Comparison of ENCODE assay signal across 16 cellular contexts in the genomic region with DNA sequence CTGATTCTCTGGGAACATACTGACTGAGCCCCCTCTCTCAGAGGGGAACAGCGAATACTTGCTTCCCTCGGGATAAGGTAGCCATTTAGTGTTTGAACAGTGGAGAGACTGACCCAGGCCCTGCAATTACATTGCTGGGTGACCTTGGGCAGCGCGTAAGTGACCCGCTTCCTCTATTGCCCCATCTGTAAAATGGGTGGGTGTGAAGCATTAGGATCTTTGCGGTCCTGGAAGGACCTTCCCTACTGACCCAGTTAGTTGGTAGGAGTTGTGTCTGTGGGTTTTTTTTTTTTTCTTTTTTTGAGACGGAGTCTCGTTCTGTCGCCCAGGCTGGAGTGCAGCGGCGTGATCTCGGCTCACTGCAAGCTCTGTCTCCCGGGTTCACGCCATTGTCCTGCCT. TPM values are rescaled to one million over a fixed set of nuclear protein-coding genes. Genes with fewer than 3 reads are reported as not detected.
A peak's percentile ranks its signal among the peaks of the same experiment; 100 is the strongest.
DNase-seq lines count a peak whose midpoint lies in the region; ATAC-seq, FAIRE-seq and TF ChIP-seq lines count a peak whose summit lies in the region.
"Had no signal": no experiment of that assay in that cellular context is flagged by ENCODE, and none has a peak within 500 bp of the region (broad histone marks: within the 10 kb centered on the region; RNA-seq: fewer than 3 reads in every experiment).

No MANE protein-coding gene starts in this region.

- peak overlapping the region; percentile 65 for H3K4me2 ChIP-seq in A549
- peak overlapping the region; percentile 99; the same call in 1 of the 2 replicates for H3K4me2 ChIP-seq in DOHH2 (ENCODE audit: low read length)

- TF ChIP-seq CTCF in A549 (IDR thresholded peaks at IDR 0.05): no peak
- TF ChIP-seq CTCF in DOHH2 (IDR thresholded peaks at IDR 0.05; ENCODE audit: low read depth, low read length, poor library complexity, severe bottlenecking): no peak
- TF ChIP-seq CTCF in mesothelial cell of epicardium (IDR thresholded peaks at IDR 0.05; ENCODE audit: unreplicated experiment): no peak
- TF ChIP-seq CTCF in GM10266 (IDR thresholded peaks at IDR 0.05; ENCODE audit: control insufficient read depth, insufficient read depth, low read depth, missing control alignments): no peak

- H3K4me1 ChIP-seq in A549 (peaks cover 20% of the 10 kb centered on the region), DOHH2 (ENCODE audit: control insufficient read depth, low read length) (peaks cover 13% of the 10 kb centered on the region)

- H3K27me3 Mint-ChIP-seq in activated CD8-positive, alpha-beta T cell treated with anti-CD3 and anti-CD28 coated beads, Interleukin-2, amount 10 ng/mL, durations not matched to agents 7 days and 5 days (ENCODE audit: low read depth): no peaks in the 10 kb centered on the region
- no peaks in the 10 kb centered on the region for H3K27me3 Mint-ChIP-seq in mesothelial cell of epicardium (ENCODE audit: low read depth)

- peaks cover 3% of the 10 kb centered on the region for H3F3A ChIP-seq in DOHH2 (ENCODE audit: control insufficient read depth, insufficient read depth)

- TF ChIP-seq POLR2A in A549 (IDR thresholded peaks at IDR 0.05; ENCODE audit: low read length): no peak

- H3K9me3 Mint-ChIP-seq in activated CD8-positive, alpha-beta T cell treated with anti-CD3 and anti-CD28 coated beads, Interleukin-2, amount 10 ng/mL, durations not matched to agents 7 days and 5 days (ENCODE audit: insufficient read depth): no peaks in the 10 kb centered on the region
- H3K9me3 Mint-ChIP-seq in mesothelial cell of epicardium: no peaks in the 10 kb centered on the region

- no peak overlapping the region for H3K27ac Mint-ChIP-seq in activated CD8-positive, alpha-beta T cell treated with anti-CD3 and anti-CD28 coated beads, Interleukin-2, amount 10 ng/mL, durations not matched to agents 7 days and 5 days
- H3K27ac Mint-ChIP-seq in mesothelial cell of epicardium: no peak overlapping the region

- CTCF ChIA-PET in A549 (lab: Yijun Ruan, JAX): interaction anchor here (4.5 kb wide), 1 partner anchor 17 kb away, joined by 25 read pairs; no protein-coding TSS in a partner anchor
- CTCF ChIA-PET in activated CD8-positive, alpha-beta T cell treated with anti-CD3 and anti-CD28 coated beads, Interleukin-2, amount 10 ng/mL, durations not matched to agents 7 days and 5 days (lab: Charles Lee): interaction anchor here (1.3 kb wide), 1 partner anchor 18 kb away, joined by 3 read pairs; no protein-coding TSS in a partner anchor

- no peaks in the 10 kb centered on the region; the same call in 1 of the 2 replicates for H3K27me3 ChIP-seq in DOHH2 (ENCODE audit: control insufficient read depth, low read length)
- H3K27me3 ChIP-seq: BLaER1 treated with 17β-estradiol and CSF1 and Interleukin-3, amounts not matched to agents 10 nM and 100 nM; breast epithelium; left lung; ovary; stomach had no signal

- H3K4me3 Mint-ChIP-seq in activated CD8-positive, alpha-beta T cell treated with anti-CD3 and anti-CD28 coated beads, Interleukin-2, amount 10 ng/mL, durations not matched to agents 7 days and 5 days: peak overlapping the region; percentile 56
- H3K4me3 Mint-ChIP-seq in mesothelial cell of epicardium: peak overlapping the region; percentile 52

- H3K4me1 Mint-ChIP-seq in activated CD8-positive, alpha-beta T cell treated with anti-CD3 and anti-CD28 coated beads, Interleukin-2, amount 10 ng/mL, durations not matched to agents 7 days and 5 days (ENCODE audit: low read depth): peaks cover 26% of the 10 kb centered on the region
- peaks cover 9% of the 10 kb centered on the region for H3K4me1 Mint-ChIP-seq in mesothelial cell of epicardium

- no peaks in the 10 kb centered on the region for H3K9me2 ChIP-seq in DOHH2 (replicated peaks; ENCODE audit: control insufficient read depth, low read length)

- H3K27ac ChIP-seq in A549 (peak overlapping the region; percentile 82 to 97; a peak in 4 of 6 replicates), DOHH2 (ENCODE audit: low read depth, low read length) (no peak overlapping the region)

- no peaks in the 10 kb centered on the region for H4K20me1 ChIP-seq in DOHH2 (ENCODE audit: control insufficient read depth, insufficient read depth, low read depth, low read length)
- H4K20me1 ChIP-seq: BLaER1 treated with 17β-estradiol and CSF1 and Interleukin-3, amounts not matched to agents 10 nM and 100 nM had no signal

- TF ChIP-seq EP300 in A549 (IDR thresholded peaks at IDR 0.05): no peak

- H3K36me3 ChIP-seq in DOHH2 (ENCODE audit: control insufficient read depth, low read length): no peaks in the 10 kb centered on the region; the same call in 1 of the 2 replicates
- H3K36me3 ChIP-seq: BLaER1 treated with 17β-estradiol and CSF1 and Interleukin-3, amounts not matched to agents 10 nM and 100 nM; breast epithelium; left lung; ovary; stomach had no signal

- WGBS in A549 (ENCODE audit: missing lambda C conversion rate): 96% methylated on average over 14 of the region's 14 CpGs

- peaks cover 34% of the 10 kb centered on the region for H3K79me2 ChIP-seq in DOHH2 (ENCODE audit: control insufficient read depth, low read length)

- TF ChIP-seq RAD21 in A549 (conservative IDR thresholded peaks at IDR 0.05 in 1 of 2, IDR thresholded peaks at IDR 0.05 in 1 of 2): no peak

- no peak for FAIRE-seq in A549 (lab: Jason Lieb, UNC)

- peak overlapping the region; percentile 54 for H3K4me3 ChIP-seq in A549
- no peak overlapping the region for H3K4me3 ChIP-seq in DOHH2 (ENCODE audit: low read length)

- H3K9me3 ChIP-seq in A549 (no peaks in the 10 kb centered on the region), DOHH2 (ENCODE audit: control insufficient read depth, insufficient read depth, low read length) (no peaks in the 10 kb centered on the region)
- H3K9me3 ChIP-seq: BLaER1 treated with 17β-estradiol and CSF1 and Interleukin-3, amounts not matched to agents 10 nM and 100 nM; breast epithelium; left lung; ovary; stomach had no signal

- DNase-seq in A549 (ENCODE audit: low read depth in 1 of 2, low spot score in 1 of 2) (no peak), mesothelial cell of epicardium (ENCODE audit: low spot score in 2 of 2, unreplicated experiment in 2 of 2) (no peak), GM10266 (ENCODE audit: extremely low spot score) (no peak), C1 segment of cervical spinal cord (lab: John Stamatoyannopoulos, UW) (no peak), NCI-H1105 (lab: John Stamatoyannopoulos, UW) (no peak)
- DNase-seq in activated CD8-positive, alpha-beta T cell treated with anti-CD3 and anti-CD28 coated beads, Interleukin-2, amount 10 ng/mL, durations not matched to agents 7 days and 5 days: no peak
- DNase-seq: activated CD8-positive, alpha-beta memory T cell treated with anti-CD3 and anti-CD28 coated beads, Interleukin-2, amount 50 U/mL, for 4 hours; left lung; MM.1S; NCI-H2227 treated with DMSO at 0.1 percent for 48 hours; stomach had no signal

- POLR2A ChIA-PET in A549 (lab: Yijun Ruan, JAX): interaction anchor here (2.9 kb wide), 1 partner anchor 18 kb away, joined by 71 read pairs; the partner anchor contains the start of gene SBNO1
- POLR2A ChIA-PET in activated CD8-positive, alpha-beta T cell treated with anti-CD3 and anti-CD28 coated beads, Interleukin-2, amount 10 ng/mL, durations not matched to agents 7 days and 5 days (lab: Charles Lee): interaction anchor here (2.9 kb wide), 1 partner anchor 18 kb away, joined by 41 read pairs; the partner anchor contains the start of gene SBNO1

- no peak for ATAC-seq in A549
- ATAC-seq in activated CD8-positive, alpha-beta T cell treated with anti-CD3 and anti-CD28 coated beads, Interleukin-2, amount 10 ng/mL, durations not matched to agents 7 days and 5 days: no peak
- no peak for ATAC-seq in HG02981 (IDR thresholded peaks at IDR 0.05; ENCODE audit: unreplicated experiment)

- H3K36me3 Mint-ChIP-seq in activated CD8-positive, alpha-beta T cell treated with anti-CD3 and anti-CD28 coated beads, Interleukin-2, amount 10 ng/mL, durations not matched to agents 7 days and 5 days (ENCODE audit: low read depth): no peaks in the 10 kb centered on the region
- no peaks in the 10 kb centered on the region for H3K36me3 Mint-ChIP-seq in mesothelial cell of epicardium

TF ChIP-seq in A549, 52 proteins besides CTCF, POLR2A, EP300 and RAD21:
- TF ChIP-seq RARB (CRISPR knock-in tag; IDR thresholded peaks at IDR 0.05) (no peak), ESRRA (IDR thresholded peaks at IDR 0.05; ENCODE audit: borderline replicate concordance, low read length) (0 out of 2 replicates have a peak, but pooled peaks have one; percentile 41)

RNA-seq across cellular contexts. Expression of gene KMT5A, which starts 1.2 kb away (rescaled TPM):
- polyA plus RNA-seq in A549 (2011; rRNA removed) (32.9 and 40.5 TPM in 2 replicates), A549 (2017; fragmentation: RNase III; extraction: RNeasy Plus Mini Kit Qiagen cat#74134 plus additional on column Dnase treatment) (37.5 to 41.9 TPM (median 40.8 TPM) in 3 replicates)
- 36.7 and 37.8 TPM in 2 replicates for polyA plus RNA-seq in A549 (2012; cell fraction: cytosol; rRNA removed)
- 60.3 and 70.4 TPM in 2 replicates for polyA plus RNA-seq in A549 (2012; cell fraction: nucleus; rRNA removed)
- polyA minus RNA-seq in A549 (2011; rRNA and poly(A)+ RNA removed): 25.3 and 30.9 TPM in 2 replicates
- total RNA-seq in activated CD8-positive, alpha-beta T cell treated with anti-CD3 and anti-CD28 coated beads, Interleukin-2, amount 10 ng/mL, durations not matched to agents 7 days and 5 days: 10 to 100 TPM; 78.5 to 85.1 TPM
- total RNA-seq in mesothelial cell of epicardium: 36.0 to 37.6 TPM (median 37.0 TPM) in 3 replicates

RNA-seq across cellular contexts. Expression of gene SBNO1, which starts 18.0 kb away (rescaled TPM):
- polyA plus RNA-seq in A549 (2011; rRNA removed) (33.4 and 35.7 TPM in 2 replicates), A549 (2017; fragmentation: RNase III; extraction: RNeasy Plus Mini Kit Qiagen cat#74134 plus additional on column Dnase treatment) (24.4 to 25.9 TPM (median 25.2 TPM) in 3 replicates)
- 5.3 and 5.7 TPM in 2 replicates for polyA plus RNA-seq in A549 (2012; cell fraction: cytosol; rRNA removed)
- polyA plus RNA-seq in A549 (2012; cell fraction: nucleus; rRNA removed): 4.6 and 7.0 TPM in 2 replicates
- 29.0 and 31.2 TPM in 2 replicates for polyA minus RNA-seq in A549 (2011; rRNA and poly(A)+ RNA removed)
- total RNA-seq in activated CD8-positive, alpha-beta T cell treated with anti-CD3 and anti-CD28 coated beads, Interleukin-2, amount 10 ng/mL, durations not matched to agents 7 days and 5 days: 10 to 100 TPM; 38.9 to 39.9 TPM
- 35.0 to 38.0 TPM (median 36.2 TPM) in 3 replicates for total RNA-seq in mesothelial cell of epicardium

RNA-seq across cellular contexts. Expression of gene RILPL2, which starts 53.8 kb away (rescaled TPM):
- polyA plus RNA-seq in A549 (2011; rRNA removed) (2.4 TPM in 2 replicates), A549 (2017; fragmentation: RNase III; extraction: RNeasy Plus Mini Kit Qiagen cat#74134 plus additional on column Dnase treatment) (2.1 to 3.1 TPM (median 2.9 TPM) in 3 replicates)
- 2.0 and 2.1 TPM in 2 replicates for polyA plus RNA-seq in A549 (2012; cell fraction: cytosol; rRNA removed)
- polyA plus RNA-seq in A549 (2012; cell fraction: nucleus; rRNA removed): 0.72 and 0.77 TPM in 2 replicates
- polyA minus RNA-seq in A549 (2011; rRNA and poly(A)+ RNA removed): 0.88 and 1.4 TPM in 2 replicates
- total RNA-seq in activated CD8-positive, alpha-beta T cell treated with anti-CD3 and anti-CD28 coated beads, Interleukin-2, amount 10 ng/mL, durations not matched to agents 7 days and 5 days: 1 to 10 TPM; 4.7 to 5.1 TPM
- total RNA-seq in mesothelial cell of epicardium: 2.4 TPM in 3 replicates
